Comparison of ENCODE assay signal across 11 cellular contexts in genomic region chr11:119108857-119109221, GRCh38. TPM values are rescaled to one million over a fixed set of nuclear protein-coding genes. Genes with fewer than 3 reads are reported as not detected.
DNase-seq lines count a peak whose midpoint lies in the region; ATAC-seq, FAIRE-seq and TF ChIP-seq lines count a peak whose summit lies in the region.
"Had no signal": no experiment of that assay in that cellular context is flagged by ENCODE, and none has a peak within 500 bp of the region (broad histone marks: within the 10 kb centered on the region; RNA-seq: fewer than 3 reads in every experiment).

No MANE protein-coding gene starts in this region.

- in situ Hi-C loops in HepG2 (cut with HindIII; ENCODE audit: extremely low pct_ligation_motif_present, low pct_unique_long_range_greater_than_20kb) = no loop called here

- H3K9me3 Mint-ChIP-seq in activated naive CD4-positive, alpha-beta T cell treated with anti-CD3 and anti-CD28 coated beads for 36 hours = no peaks in the 10 kb centered on the region
- H3K9me3 Mint-ChIP-seq in activated T-helper 2 cell treated with anti-CD3 and anti-CD28 coated beads, Interferon-gamma antibody, Interleukin-2, Interleukin-4, amounts not matched to agents 10 μg/mL and 5 μg/mL and 100 μg/mL, durations not matched to agents 14 hours and 24 hours and 36 hours = no peaks in the 10 kb centered on the region

- H3K36me3 Mint-ChIP-seq in activated naive CD4-positive, alpha-beta T cell treated with anti-CD3 and anti-CD28 coated beads for 36 hours (ENCODE audit: low read depth) = peaks cover 9% of the 10 kb centered on the region
- H3K36me3 Mint-ChIP-seq in activated T-helper 2 cell treated with anti-CD3 and anti-CD28 coated beads, Interferon-gamma antibody, Interleukin-2, Interleukin-4, amounts not matched to agents 10 μg/mL and 5 μg/mL and 100 μg/mL, durations not matched to agents 14 hours and 24 hours and 36 hours (ENCODE audit: low read depth) = peaks cover 38% of the 10 kb centered on the region

- TF ChIP-seq CTCF in HepG2 (CRISPR knock-in tag; IDR thresholded peaks at IDR 0.05) = no peak
- TF ChIP-seq CTCF in tibial artery (IDR thresholded peaks at IDR 0.05) = no peak

- H3K9ac ChIP-seq in HepG2 (ENCODE audit: insufficient read depth, low read depth, low read length) = no peak overlapping the region

- H3K36me3 ChIP-seq in HepG2 (replicated peaks in 1 of 2; ENCODE audit: control insufficient read depth in 1 of 2, insufficient read depth in 2 of 2, low read length in 2 of 2) (peaks cover 4 to 28% of the 10 kb centered on the region in 2 experiments), tibial artery (peaks cover 15 to 34% (median 34%) of the 10 kb centered on the region in 3 donors)

- no peak for DNase-seq in activated naive CD4-positive, alpha-beta T cell treated with anti-CD3 and anti-CD28 coated beads for 36 hours
- no peak for DNase-seq in activated naive CD4-positive, alpha-beta T cell (lab: John Stamatoyannopoulos, UW)
- no peak for DNase-seq in activated T-helper 2 cell treated with anti-CD3 and anti-CD28 coated beads, Interferon-gamma antibody, Interleukin-2, Interleukin-4, amounts not matched to agents 10 μg/mL and 5 μg/mL and 100 μg/mL, durations not matched to agents 14 hours and 24 hours and 36 hours (ENCODE audit: low spot score)
- DNase-seq in HepG2 (ENCODE audit: low spot score) (peak; percentile 61), tibial artery (no peak)
- DNase-seq in stimulated activated CD4-positive, alpha-beta T cell treated with anti-CD3 and anti-CD28 coated beads, Interleukin-4, amount 100 ng/mL, for 24 hours = no peak
- DNase-seq: WERI-Rb-1 had no signal

- peak; percentile 57 for FAIRE-seq in HepG2 (lab: Jason Lieb, UNC)
- FAIRE-seq: endometrium had no signal

- H3K4me1 ChIP-seq in HepG2 (ENCODE audit: insufficient read depth, low read length) (peaks cover 29% of the 10 kb centered on the region), tibial artery (peaks cover 0 to 31% (median 16%) of the 10 kb centered on the region in 4 donors)

- no peaks in the 10 kb centered on the region for H3K79me2 ChIP-seq in HepG2 (ENCODE audit: insufficient read depth, low read length)

- H3K27ac Mint-ChIP-seq in activated naive CD4-positive, alpha-beta T cell treated with anti-CD3 and anti-CD28 coated beads for 36 hours = peak overlapping the region; percentile 88
- peak overlapping the region; percentile 92 for H3K27ac Mint-ChIP-seq in activated T-helper 2 cell treated with anti-CD3 and anti-CD28 coated beads, Interferon-gamma antibody, Interleukin-2, Interleukin-4, amounts not matched to agents 10 μg/mL and 5 μg/mL and 100 μg/mL, durations not matched to agents 14 hours and 24 hours and 36 hours

- no peak overlapping the region for H2AFZ ChIP-seq in HepG2 (ENCODE audit: low read length)

- no peaks in the 10 kb centered on the region for H3K27me3 Mint-ChIP-seq in activated naive CD4-positive, alpha-beta T cell treated with anti-CD3 and anti-CD28 coated beads for 36 hours (ENCODE audit: low read depth)
- H3K27me3 Mint-ChIP-seq in activated T-helper 2 cell treated with anti-CD3 and anti-CD28 coated beads, Interferon-gamma antibody, Interleukin-2, Interleukin-4, amounts not matched to agents 10 μg/mL and 5 μg/mL and 100 μg/mL, durations not matched to agents 14 hours and 24 hours and 36 hours (ENCODE audit: low read depth) = no peaks in the 10 kb centered on the region

- no peak for TF ChIP-seq RAD21 in HepG2 (CRISPR knock-in tag; IDR thresholded peaks at IDR 0.05)

- no TSS peak for BruUV-seq in HepG2 (replicated peaks; lab: Mats Ljungman, UMichigan)

- CTCF ChIA-PET in activated naive CD4-positive, alpha-beta T cell treated with anti-CD3 and anti-CD28 coated beads for 36 hours (lab: Charles Lee) = interaction anchor here (0.5 to 1.9 kb wide), 10 partner anchors 9 to 230 kb away, joined by 3 to 7 read pairs (median 4); a partner anchor contains a TSS
- CTCF ChIA-PET in HepG2 (lab: Yijun Ruan, JAX; ENCODE audit: low intra/inter-chr PET ratio, low total read pairs) = no interaction called here

- H3K27me3 ChIP-seq in HepG2 (ENCODE audit: control insufficient read depth in 1 of 2, insufficient read depth in 2 of 2, low read length in 2 of 2) (no peaks in the 10 kb centered on the region; a peak in 1 of 5 replicates), tibial artery (no peaks in the 10 kb centered on the region)

- H3K27ac ChIP-seq in HepG2 (ENCODE audit: extremely low read length, insufficient read depth, low read length) = peak overlapping the region; percentile 65
- peak overlapping the region in 1 of 2 donors; percentile 88 for H3K27ac ChIP-seq in tibial artery
- H3K27ac ChIP-seq: WERI-Rb-1 had no signal

- POLR2A ChIA-PET in HepG2 (lab: Yijun Ruan, JAX) = interaction anchor here (0.8 to 4.2 kb wide), 7 partner anchors 9 to 267 kb away, joined by 3 to 75 read pairs (median 7); partner anchors contain the start of genes HINFP, HMBS, NHERF4 and VPS11

- H3K4me3 ChIP-seq in HepG2 (replicated peaks in 1 of 3; ENCODE audit: insufficient read depth in 1 of 3, low read depth in 2 of 3, low read length in 3 of 3) (peak overlapping the region; percentile 68 to 86 (median 85); a peak in 5 of 6 replicates), tibial artery (peak overlapping the region; percentile 77 to 95)

- 3% methylated on average over 2 of the region's 2 CpGs for WGBS in HepG2 (ENCODE audit: low lambda C conversion rate)

- H3K9me3 ChIP-seq in HepG2 (ENCODE audit: low read length) (no peaks in the 10 kb centered on the region), tibial artery (no peaks in the 10 kb centered on the region)

- no peak for TF ChIP-seq POLR2A in HepG2 (IDR thresholded peaks at IDR 0.05; ENCODE audit: insufficient read depth in 1 of 2, low read depth in 2 of 2, low read length in 2 of 2)

- intact Hi-C loops in activated naive CD4-positive, alpha-beta T cell treated with anti-CD3 and anti-CD28 coated beads for 36 hours (cut with micrococcal nuclease) = loop anchor here (10.0 kb wide), 1 partner anchor 884 kb away; the partner anchor contains the start of gene JAML
- intact Hi-C loops in activated T-helper 2 cell treated with anti-CD3 and anti-CD28 coated beads, Interferon-gamma antibody, Interleukin-2, Interleukin-4, amounts not matched to agents 10 μg/mL and 5 μg/mL and 100 μg/mL, durations not matched to agents 14 hours and 24 hours and 36 hours (cut with micrococcal nuclease) = loop anchor here (1.0 kb wide), 1 partner anchor 97 kb away; the partner anchor contains the start of gene CBL
- intact Hi-C loops in HepG2 (cut with micrococcal nuclease; ENCODE audit: unreplicated experiment) (loop anchor here (5.0 kb wide), 1 partner anchor 88 kb away; no protein-coding TSS in a partner anchor), tibial artery (cut with DNase I; ENCODE audit: low total_unique reads) (loop anchor here (10.0 kb wide), 1 partner anchor 216 kb away; no protein-coding TSS in a partner anchor)

- H3K4me1 Mint-ChIP-seq in activated naive CD4-positive, alpha-beta T cell treated with anti-CD3 and anti-CD28 coated beads for 36 hours (ENCODE audit: low read depth) = peaks cover 42% of the 10 kb centered on the region
- peaks cover 37% of the 10 kb centered on the region for H3K4me1 Mint-ChIP-seq in activated T-helper 2 cell treated with anti-CD3 and anti-CD28 coated beads, Interferon-gamma antibody, Interleukin-2, Interleukin-4, amounts not matched to agents 10 μg/mL and 5 μg/mL and 100 μg/mL, durations not matched to agents 14 hours and 24 hours and 36 hours (ENCODE audit: low read depth)

- TF ChIP-seq EP300 in HepG2 (IDR thresholded peaks at IDR 0.05; ENCODE audit: low read depth in 2 of 2, low read length in 2 of 2) (peak in 1 of 2 experiments; percentile 52; a peak in 1 of 4 replicates), HepG2 (CRISPR knock-in tag; IDR thresholded peaks at IDR 0.05; ENCODE audit: borderline replicate concordance) (no peak)

- H4K20me1 ChIP-seq in HepG2 (ENCODE audit: insufficient read depth, low read length) = no peaks in the 10 kb centered on the region

- ATAC-seq in HepG2 (peak; percentile 24), GM21515 (IDR thresholded peaks at IDR 0.05; ENCODE audit: unreplicated experiment) (no peak), GM19463 (IDR thresholded peaks at IDR 0.05; ENCODE audit: unreplicated experiment) (no peak)
- ATAC-seq: sciatic nerve had no signal

- H3K4me2 ChIP-seq in HepG2 (ENCODE audit: low read depth, low read length) = peak overlapping the region; percentile 82

- peak overlapping the region; percentile 93 for H3K4me3 Mint-ChIP-seq in activated naive CD4-positive, alpha-beta T cell treated with anti-CD3 and anti-CD28 coated beads for 36 hours
- H3K4me3 Mint-ChIP-seq in activated T-helper 2 cell treated with anti-CD3 and anti-CD28 coated beads, Interferon-gamma antibody, Interleukin-2, Interleukin-4, amounts not matched to agents 10 μg/mL and 5 μg/mL and 100 μg/mL, durations not matched to agents 14 hours and 24 hours and 36 hours (ENCODE audit: low read depth) = peak overlapping the region; percentile 98

RNA-seq across cellular contexts. Expression of gene C2CD2L, which starts 1.7 kb away (rescaled TPM):
- total RNA-seq in activated naive CD4-positive, alpha-beta T cell treated with anti-CD3 and anti-CD28 coated beads for 36 hours = 10 to 100 TPM; 20.1 to 20.8 TPM
- total RNA-seq in activated T-helper 2 cell treated with anti-CD3 and anti-CD28 coated beads, Interferon-gamma antibody, Interleukin-2, Interleukin-4, amounts not matched to agents 10 μg/mL and 5 μg/mL and 100 μg/mL, durations not matched to agents 14 hours and 24 hours and 36 hours = 24.6 and 25.2 TPM in 2 replicates
- 1.2 and 3.7 TPM in 2 replicates for total RNA-seq in HepG2 (2016; rRNA removed; fragmentation: Illumina TruSeq; extraction: Trizol)
- total RNA-seq in HepG2 (2016; cell fraction: cytosol; rRNA removed; fragmentation: Illumina TruSeq; extraction: Trizol; ENCODE audit: low read depth) = 0.79 and 1.4 TPM in 2 replicates
- total RNA-seq in HepG2 (2016; cell fraction: insoluble cytoplasmic fraction; rRNA removed; fragmentation: Illumina TruSeq; extraction: Trizol) = 1.5 and 3.1 TPM in 2 replicates
- total RNA-seq in HepG2 (2016; cell fraction: membrane; rRNA removed; fragmentation: Illumina TruSeq; extraction: Trizol) = 1.6 and 1.9 TPM in 2 replicates
- total RNA-seq in HepG2 (2016; cell fraction: nucleus; rRNA removed; fragmentation: Illumina TruSeq; extraction: Trizol) = 5.6 and 5.7 TPM in 2 replicates
- polyA plus RNA-seq in HepG2 (2011; rRNA removed) = 5.5 and 6.0 TPM in 2 replicates
- 3.1 and 3.8 TPM in 2 replicates for polyA plus RNA-seq in HepG2 (2011; cell fraction: cytosol; rRNA removed)
- 19.5 and 20.9 TPM in 2 replicates for polyA plus RNA-seq in HepG2 (2011; cell fraction: nucleus; rRNA removed)
- polyA plus RNA-seq in HepG2 (2012) = 3.6 and 6.9 TPM in 2 replicates
- 0.15 and 0.31 TPM in 2 replicates for polyA plus RNA-seq in HepG2 (2016; cell fraction: cytosol; fragmentation: Illumina TruSeq; extraction: Trizol; ENCODE audit: low read depth)
- polyA plus RNA-seq in HepG2 (2016; cell fraction: insoluble cytoplasmic fraction; fragmentation: Illumina TruSeq; extraction: Trizol; ENCODE audit: low read depth) = 1.6 and 2.4 TPM in 2 replicates
- 1.5 TPM in 2 replicates for polyA plus RNA-seq in HepG2 (2016; cell fraction: membrane; fragmentation: Illumina TruSeq; extraction: Trizol; ENCODE audit: low read depth)
- 13.0 and 14.1 TPM in 2 replicates for polyA plus RNA-seq in HepG2 (2016; cell fraction: nucleus; fragmentation: Illumina TruSeq; extraction: Trizol; ENCODE audit: insufficient read depth, low read depth)
- 12.9 and 18.4 TPM in 2 replicates for polyA minus RNA-seq in HepG2 (2011; rRNA and poly(A)+ RNA removed; ENCODE audit: low replicate concordance)
- 2.0 and 5.5 TPM in 2 replicates for polyA minus RNA-seq in HepG2 (2011; cell fraction: cytosol; rRNA and poly(A)+ RNA removed)
- 10.0 and 17.3 TPM in 2 replicates for polyA minus RNA-seq in HepG2 (2011; cell fraction: nucleus; rRNA and poly(A)+ RNA removed)

RNA-seq across cellular contexts. Expression of gene DPAGT1, which starts 7.2 kb away (rescaled TPM):
- total RNA-seq in activated naive CD4-positive, alpha-beta T cell treated with anti-CD3 and anti-CD28 coated beads for 36 hours = 10 to 100 TPM; 52.2 to 53.1 TPM
- 82.2 and 83.4 TPM in 2 replicates for total RNA-seq in activated T-helper 2 cell treated with anti-CD3 and anti-CD28 coated beads, Interferon-gamma antibody, Interleukin-2, Interleukin-4, amounts not matched to agents 10 μg/mL and 5 μg/mL and 100 μg/mL, durations not matched to agents 14 hours and 24 hours and 36 hours
- total RNA-seq in HepG2 (2016; rRNA removed; fragmentation: Illumina TruSeq; extraction: Trizol) = 15.1 and 37.6 TPM in 2 replicates
- total RNA-seq in HepG2 (2016; cell fraction: cytosol; rRNA removed; fragmentation: Illumina TruSeq; extraction: Trizol; ENCODE audit: low read depth) = 9.0 and 10.4 TPM in 2 replicates
- 13.6 and 37.2 TPM in 2 replicates for total RNA-seq in HepG2 (2016; cell fraction: insoluble cytoplasmic fraction; rRNA removed; fragmentation: Illumina TruSeq; extraction: Trizol)
- total RNA-seq in HepG2 (2016; cell fraction: membrane; rRNA removed; fragmentation: Illumina TruSeq; extraction: Trizol) = 11.6 and 12.3 TPM in 2 replicates
- total RNA-seq in HepG2 (2016; cell fraction: nucleus; rRNA removed; fragmentation: Illumina TruSeq; extraction: Trizol) = 44.3 and 47.6 TPM in 2 replicates
- 63.9 and 70.7 TPM in 2 replicates for polyA plus RNA-seq in HepG2 (2011; rRNA removed)
- polyA plus RNA-seq in HepG2 (2011; cell fraction: cytosol; rRNA removed) = 58.3 and 83.9 TPM in 2 replicates
- polyA plus RNA-seq in HepG2 (2011; cell fraction: nucleus; rRNA removed) = 188 and 198 TPM in 2 replicates
- 29.8 and 34.0 TPM in 2 replicates for polyA plus RNA-seq in HepG2 (2012)
- polyA plus RNA-seq in HepG2 (2016; cell fraction: cytosol; fragmentation: Illumina TruSeq; extraction: Trizol; ENCODE audit: low read depth) = 7.4 and 9.5 TPM in 2 replicates
- polyA plus RNA-seq in HepG2 (2016; cell fraction: insoluble cytoplasmic fraction; fragmentation: Illumina TruSeq; extraction: Trizol; ENCODE audit: low read depth) = 22.6 and 25.1 TPM in 2 replicates
- 11.7 and 14.0 TPM in 2 replicates for polyA plus RNA-seq in HepG2 (2016; cell fraction: membrane; fragmentation: Illumina TruSeq; extraction: Trizol; ENCODE audit: low read depth)
- 111 TPM in 2 replicates for polyA plus RNA-seq in HepG2 (2016; cell fraction: nucleus; fragmentation: Illumina TruSeq; extraction: Trizol; ENCODE audit: insufficient read depth, low read depth)
- polyA minus RNA-seq in HepG2 (2011; rRNA and poly(A)+ RNA removed; ENCODE audit: low replicate concordance) = 144 and 162 TPM in 2 replicates
- 27.4 and 33.9 TPM in 2 replicates for polyA minus RNA-seq in HepG2 (2011; cell fraction: cytosol; rRNA and poly(A)+ RNA removed)
- polyA minus RNA-seq in HepG2 (2011; cell fraction: nucleus; rRNA and poly(A)+ RNA removed) = 47.9 and 50.1 TPM in 2 replicates

RNA-seq across cellular contexts. Expression of gene HINFP, which starts 12.5 kb away (rescaled TPM):
- total RNA-seq in activated naive CD4-positive, alpha-beta T cell treated with anti-CD3 and anti-CD28 coated beads for 36 hours = 10 to 100 TPM; 24.5 to 25.2 TPM
- 29.8 and 35.5 TPM in 2 replicates for total RNA-seq in activated T-helper 2 cell treated with anti-CD3 and anti-CD28 coated beads, Interferon-gamma antibody, Interleukin-2, Interleukin-4, amounts not matched to agents 10 μg/mL and 5 μg/mL and 100 μg/mL, durations not matched to agents 14 hours and 24 hours and 36 hours
- total RNA-seq in HepG2 (2016; rRNA removed; fragmentation: Illumina TruSeq; extraction: Trizol) = 13.3 and 15.1 TPM in 2 replicates
- 19.3 and 21.2 TPM in 2 replicates for total RNA-seq in HepG2 (2016; cell fraction: cytosol; rRNA removed; fragmentation: Illumina TruSeq; extraction: Trizol; ENCODE audit: low read depth)
- 13.0 and 15.1 TPM in 2 replicates for total RNA-seq in HepG2 (2016; cell fraction: insoluble cytoplasmic fraction; rRNA removed; fragmentation: Illumina TruSeq; extraction: Trizol)
- 11.9 and 13.6 TPM in 2 replicates for total RNA-seq in HepG2 (2016; cell fraction: membrane; rRNA removed; fragmentation: Illumina TruSeq; extraction: Trizol)
- 14.0 and 18.0 TPM in 2 replicates for total RNA-seq in HepG2 (2016; cell fraction: nucleus; rRNA removed; fragmentation: Illumina TruSeq; extraction: Trizol)
- polyA plus RNA-seq in HepG2 (2011; rRNA removed) = 21.4 and 27.5 TPM in 2 replicates
- polyA plus RNA-seq in HepG2 (2011; cell fraction: cytosol; rRNA removed) = 15.9 and 17.5 TPM in 2 replicates
- polyA plus RNA-seq in HepG2 (2011; cell fraction: nucleus; rRNA removed) = 47.6 and 50.8 TPM in 2 replicates
- polyA plus RNA-seq in HepG2 (2012) = 8.2 and 13.4 TPM in 2 replicates
- polyA plus RNA-seq in HepG2 (2016; cell fraction: cytosol; fragmentation: Illumina TruSeq; extraction: Trizol; ENCODE audit: low read depth) = 2.5 and 2.6 TPM in 2 replicates
- 14.5 and 17.5 TPM in 2 replicates for polyA plus RNA-seq in HepG2 (2016; cell fraction: insoluble cytoplasmic fraction; fragmentation: Illumina TruSeq; extraction: Trizol; ENCODE audit: low read depth)
- polyA plus RNA-seq in HepG2 (2016; cell fraction: membrane; fragmentation: Illumina TruSeq; extraction: Trizol; ENCODE audit: low read depth) = 4.6 and 5.7 TPM in 2 replicates
- polyA plus RNA-seq in HepG2 (2016; cell fraction: nucleus; fragmentation: Illumina TruSeq; extraction: Trizol; ENCODE audit: insufficient read depth, low read depth) = 29.7 and 32.0 TPM in 2 replicates
- 40.6 and 44.8 TPM in 2 replicates for polyA minus RNA-seq in HepG2 (2011; rRNA and poly(A)+ RNA removed; ENCODE audit: low replicate concordance)
- 12.8 and 13.3 TPM in 2 replicates for polyA minus RNA-seq in HepG2 (2011; cell fraction: cytosol; rRNA and poly(A)+ RNA removed)
- 32.8 and 34.8 TPM in 2 replicates for polyA minus RNA-seq in HepG2 (2011; cell fraction: nucleus; rRNA and poly(A)+ RNA removed)

RNA-seq across cellular contexts. Expression of gene HMBS, which starts 24.2 kb away (rescaled TPM):
- 10 to 100 TPM; 27.9 to 29.4 TPM for total RNA-seq in activated naive CD4-positive, alpha-beta T cell treated with anti-CD3 and anti-CD28 coated beads for 36 hours
- 57.4 and 59.0 TPM in 2 replicates for total RNA-seq in activated T-helper 2 cell treated with anti-CD3 and anti-CD28 coated beads, Interferon-gamma antibody, Interleukin-2, Interleukin-4, amounts not matched to agents 10 μg/mL and 5 μg/mL and 100 μg/mL, durations not matched to agents 14 hours and 24 hours and 36 hours
- 9.4 and 14.0 TPM in 2 replicates for total RNA-seq in HepG2 (2016; rRNA removed; fragmentation: Illumina TruSeq; extraction: Trizol)
- 11.3 and 12.0 TPM in 2 replicates for total RNA-seq in HepG2 (2016; cell fraction: cytosol; rRNA removed; fragmentation: Illumina TruSeq; extraction: Trizol; ENCODE audit: low read depth)
- total RNA-seq in HepG2 (2016; cell fraction: insoluble cytoplasmic fraction; rRNA removed; fragmentation: Illumina TruSeq; extraction: Trizol) = 10.3 and 11.8 TPM in 2 replicates
- total RNA-seq in HepG2 (2016; cell fraction: membrane; rRNA removed; fragmentation: Illumina TruSeq; extraction: Trizol) = 17.7 and 22.9 TPM in 2 replicates
- total RNA-seq in HepG2 (2016; cell fraction: nucleus; rRNA removed; fragmentation: Illumina TruSeq; extraction: Trizol) = 19.9 and 22.9 TPM in 2 replicates
- 46.8 and 46.9 TPM in 2 replicates for polyA plus RNA-seq in HepG2 (2011; rRNA removed)
- 36.8 and 52.6 TPM in 2 replicates for polyA plus RNA-seq in HepG2 (2011; cell fraction: cytosol; rRNA removed)
- polyA plus RNA-seq in HepG2 (2011; cell fraction: nucleus; rRNA removed) = 114 and 141 TPM in 2 replicates
- 25.3 and 27.5 TPM in 2 replicates for polyA plus RNA-seq in HepG2 (2012)
- polyA plus RNA-seq in HepG2 (2016; cell fraction: cytosol; fragmentation: Illumina TruSeq; extraction: Trizol; ENCODE audit: low read depth) = 41.8 and 50.4 TPM in 2 replicates
- 59.7 and 64.5 TPM in 2 replicates for polyA plus RNA-seq in HepG2 (2016; cell fraction: insoluble cytoplasmic fraction; fragmentation: Illumina TruSeq; extraction: Trizol; ENCODE audit: low read depth)
- polyA plus RNA-seq in HepG2 (2016; cell fraction: membrane; fragmentation: Illumina TruSeq; extraction: Trizol; ENCODE audit: low read depth) = 48.2 and 57.5 TPM in 2 replicates
- polyA plus RNA-seq in HepG2 (2016; cell fraction: nucleus; fragmentation: Illumina TruSeq; extraction: Trizol; ENCODE audit: insufficient read depth, low read depth) = 85.4 and 92.8 TPM in 2 replicates
- polyA minus RNA-seq in HepG2 (2011; rRNA and poly(A)+ RNA removed; ENCODE audit: low replicate concordance) = 40.3 and 66.3 TPM in 2 replicates
- polyA minus RNA-seq in HepG2 (2011; cell fraction: cytosol; rRNA and poly(A)+ RNA removed) = 14.4 and 18.5 TPM in 2 replicates
- polyA minus RNA-seq in HepG2 (2011; cell fraction: nucleus; rRNA and poly(A)+ RNA removed) = 22.6 and 26.1 TPM in 2 replicates

RNA-seq across cellular contexts. Expression of gene ABCG4, which starts 40.0 kb away (rescaled TPM):
- total RNA-seq in activated naive CD4-positive, alpha-beta T cell treated with anti-CD3 and anti-CD28 coated beads for 36 hours = under 1 TPM; 0.12 to 0.31 TPM
- total RNA-seq in activated T-helper 2 cell treated with anti-CD3 and anti-CD28 coated beads, Interferon-gamma antibody, Interleukin-2, Interleukin-4, amounts not matched to agents 10 μg/mL and 5 μg/mL and 100 μg/mL, durations not matched to agents 14 hours and 24 hours and 36 hours = 0.11 and 0.16 TPM in 2 replicates
- not detected in 2 replicates for total RNA-seq in HepG2 (2016; rRNA removed; fragmentation: Illumina TruSeq; extraction: Trizol)
- total RNA-seq in HepG2 (2016; cell fraction: cytosol; rRNA removed; fragmentation: Illumina TruSeq; extraction: Trizol; ENCODE audit: low read depth) = not detected in 2 replicates
- total RNA-seq in HepG2 (2016; cell fraction: insoluble cytoplasmic fraction; rRNA removed; fragmentation: Illumina TruSeq; extraction: Trizol) = not detected in 2 replicates
- not detected in 2 replicates for total RNA-seq in HepG2 (2016; cell fraction: membrane; rRNA removed; fragmentation: Illumina TruSeq; extraction: Trizol)
- not detected in 2 replicates for total RNA-seq in HepG2 (2016; cell fraction: nucleus; rRNA removed; fragmentation: Illumina TruSeq; extraction: Trizol)
- not detected in 2 replicates for polyA plus RNA-seq in HepG2 (2011; rRNA removed)
- not detected in 2 replicates for polyA plus RNA-seq in HepG2 (2011; cell fraction: cytosol; rRNA removed)
- polyA plus RNA-seq in HepG2 (2011; cell fraction: nucleus; rRNA removed) = 0.05 TPM in 1 of 2 replicates, not detected in the other
- not detected in 2 replicates for polyA plus RNA-seq in HepG2 (2012)
- polyA plus RNA-seq in HepG2 (2016; cell fraction: cytosol; fragmentation: Illumina TruSeq; extraction: Trizol; ENCODE audit: low read depth) = not detected in 2 replicates
- polyA plus RNA-seq in HepG2 (2016; cell fraction: insoluble cytoplasmic fraction; fragmentation: Illumina TruSeq; extraction: Trizol; ENCODE audit: low read depth) = not detected in 2 replicates
- not detected in 2 replicates for polyA plus RNA-seq in HepG2 (2016; cell fraction: membrane; fragmentation: Illumina TruSeq; extraction: Trizol; ENCODE audit: low read depth)
- polyA plus RNA-seq in HepG2 (2016; cell fraction: nucleus; fragmentation: Illumina TruSeq; extraction: Trizol; ENCODE audit: insufficient read depth, low read depth) = not detected in 2 replicates
- 0.52 TPM in 1 of 2 replicates, not detected in the other for polyA minus RNA-seq in HepG2 (2011; rRNA and poly(A)+ RNA removed; ENCODE audit: low replicate concordance)
- polyA minus RNA-seq in HepG2 (2011; cell fraction: cytosol; rRNA and poly(A)+ RNA removed) = not detected in 2 replicates
- not detected in 2 replicates for polyA minus RNA-seq in HepG2 (2011; cell fraction: nucleus; rRNA and poly(A)+ RNA removed)
- total RNA-seq: sciatic nerve had no signal
